ENCODE assay signal across 8 cellular contexts in genomic region chr6:170289971-170290305, GRCh38.
DNase-seq lines count a peak whose midpoint lies in the region; ATAC-seq and TF ChIP-seq lines count a peak whose summit lies in the region.

No MANE protein-coding gene starts in this region.

- H3K27ac ChIP-seq in ACC112 (ENCODE audit: low read depth, low read length) = no peak overlapping the region
- no peak overlapping the region for H3K27ac ChIP-seq in HL-60 (replicated peaks)
- peak overlapping the region; percentile 54 for H3K27ac ChIP-seq in cingulate gyrus (ENCODE audit: low read depth, low read length)
- peak overlapping the region; percentile 34 for H3K27ac ChIP-seq in muscle layer of colon (ENCODE audit: low read depth, low read length)

- H3K4me3 ChIP-seq in ACC112 (ENCODE audit: low read depth, low read length) (peak overlapping the region; percentile 77), HL-60 (replicated peaks; ENCODE audit: insufficient read depth, low read length) (peak overlapping the region; percentile 37), muscle layer of colon (ENCODE audit: low read depth in 1 of 2, low read length in 2 of 2) (peak overlapping the region; percentile 67 to 86)

- H3K4me1 ChIP-seq in ACC112 (ENCODE audit: control insufficient read depth, insufficient read depth, low read length, unreplicated experiment) (no peaks in the 10 kb centered on the region), muscle layer of colon (ENCODE audit: insufficient read depth, low read length) (peaks cover 16% of the 10 kb centered on the region)

- no peak for TF ChIP-seq CTCF in HL-60 (IDR thresholded peaks at IDR 0.05; ENCODE audit: insufficient read depth, low read length)

- no peaks in the 10 kb centered on the region for H3K9me3 ChIP-seq in muscle layer of colon (ENCODE audit: low read length)

- H3K9ac ChIP-seq in muscle layer of colon (ENCODE audit: low read length) = no peak overlapping the region

- H2AFZ ChIP-seq in ACC112 (ENCODE audit: low read length, unreplicated experiment) = peak overlapping the region; percentile 7

- TF ChIP-seq POLR2A in GM18505 (IDR thresholded peaks at IDR 0.05; ENCODE audit: borderline replicate concordance, extremely low read depth, insufficient read depth, insufficient read length) = no peak

- ATAC-seq in GM18505 (IDR thresholded peaks at IDR 0.05; ENCODE audit: unreplicated experiment) (no peak), HG02973 (IDR thresholded peaks at IDR 0.05; ENCODE audit: unreplicated experiment) (no peak)

- H3K27me3 ChIP-seq in ACC112 (ENCODE audit: insufficient read depth, low read length) = peaks cover 65% of the 10 kb centered on the region
- peaks cover 84% of the 10 kb centered on the region for H3K27me3 ChIP-seq in HL-60 (ENCODE audit: insufficient read depth, poor library complexity, severe bottlenecking)
- H3K27me3 ChIP-seq in muscle layer of colon (ENCODE audit: control insufficient read depth in 1 of 2, insufficient read depth in 2 of 2, low read length in 2 of 2) = peaks cover 38 to 71% of the 10 kb centered on the region in 2 donors

- H3K79me2 ChIP-seq in ACC112 (ENCODE audit: control insufficient read depth, insufficient read depth, low read length, unreplicated experiment) = no peaks in the 10 kb centered on the region

- H3K36me3 ChIP-seq in ACC112 (ENCODE audit: insufficient read depth, low read length) = no peaks in the 10 kb centered on the region
- no peaks in the 10 kb centered on the region for H3K36me3 ChIP-seq in muscle layer of colon (ENCODE audit: insufficient read depth, low read length)

- DNase-seq in HL-60 (ENCODE audit: low read depth in 1 of 2, low spot score in 1 of 2) (no peak), NCI-H2171 treated with DMSO at 0.1 percent for 48 hours (lab: John Stamatoyannopoulos, UW) (no peak), DMS153 treated with DMSO at 0.1 percent for 48 hours (lab: John Stamatoyannopoulos, UW; ENCODE audit: unreplicated experiment) (no peak)

Comparison
In these comparisons a context has a peak if more than half of its experiments do, and no peak if none do; other contexts are left out.
1. H3K27ac ChIP-seq: peak in cingulate gyrus (single experiment) and muscle layer of colon (single experiment); none in ACC112 (single experiment) and HL-60 (single experiment).
2. Peak in every context shown above with its lines, with median percentiles within 50 percentile points of each other: H3K4me3 ChIP-seq.